Comparison of ENCODE assay signal across 14 cellular contexts in genomic region chr12:108551556-108551955, GRCh38. TPM values are rescaled to one million over a fixed set of nuclear protein-coding genes. Genes with fewer than 3 reads are reported as not detected.
A peak's percentile ranks its signal among the peaks of the same experiment; 100 is the strongest.
DNase-seq lines count a peak whose midpoint lies in the region; ATAC-seq and TF ChIP-seq lines count a peak whose summit lies in the region.
"Had no signal": no experiment of that assay in that cellular context is flagged by ENCODE, and none has a peak within 500 bp of the region (broad histone marks: within the 10 kb centered on the region; RNA-seq: fewer than 3 reads in every experiment).

No MANE protein-coding gene starts in this region.

- no TSS peak for BruUV-seq in Calu3 (replicated peaks; lab: Mats Ljungman, UMichigan)

- H3K9me3 ChIP-seq in OCI-LY1 (ENCODE audit: low read length) (no peaks in the 10 kb centered on the region), skeletal muscle satellite cell (replicated peaks; ENCODE audit: low read length) (no peaks in the 10 kb centered on the region)
- H3K9me3 ChIP-seq: prostate gland had no signal

- no peaks in the 10 kb centered on the region for H3F3A ChIP-seq in OCI-LY1 (ENCODE audit: insufficient read depth, low read length)

- peaks cover 35% of the 10 kb centered on the region; the same call in 1 of the 2 replicates for H3K36me3 ChIP-seq in OCI-LY1 (ENCODE audit: insufficient read depth, low read length)
- H3K36me3 ChIP-seq in skeletal muscle satellite cell (ENCODE audit: insufficient read depth, low read length) = peaks cover 27% of the 10 kb centered on the region
- H3K36me3 ChIP-seq: prostate gland had no signal

- intact Hi-C loops in Calu3 (cut with micrococcal nuclease; ENCODE audit: unreplicated experiment) = no loop called here

- no peak for ATAC-seq in HG02610 (IDR thresholded peaks at IDR 0.05; ENCODE audit: unreplicated experiment)
- ATAC-seq: K562 had no signal

- CTCF ChIA-PET in Calu3 (lab: Charles Lee) = no interaction called here

- H3K27me3 Mint-ChIP-seq in activated T-cell treated with anti-CD3 and anti-CD28 coated beads, Interleukin-2, amount 50 U/mL, for 24 hours = no peaks in the 10 kb centered on the region
- H3K27me3 Mint-ChIP-seq in Calu3 (ENCODE audit: unreplicated experiment) = no peaks in the 10 kb centered on the region

- H2AFZ ChIP-seq in OCI-LY1 (ENCODE audit: low read length) = no peak overlapping the region

- TF ChIP-seq CTCF in OCI-LY1 (IDR thresholded peaks at IDR 0.05; ENCODE audit: low read length) = no peak
- TF ChIP-seq CTCF in choroid plexus epithelial cell (conservative IDR thresholded peaks at IDR 0.05; ENCODE audit: low read depth, low read length) = no peak
- no peak for TF ChIP-seq CTCF in Calu3 (IDR thresholded peaks at IDR 0.05; ENCODE audit: unreplicated experiment)

- peaks cover 63% of the 10 kb centered on the region for H3K79me2 ChIP-seq in OCI-LY1 (ENCODE audit: insufficient read depth, low read length)

- H3K4me1 ChIP-seq in OCI-LY1 (ENCODE audit: insufficient read depth, low read length, severe bottlenecking) (peaks cover 45% of the 10 kb centered on the region), skeletal muscle satellite cell (ENCODE audit: control insufficient read depth, insufficient read depth, low read length) (peaks cover 8% of the 10 kb centered on the region)

- H3K4me1 Mint-ChIP-seq in activated T-cell treated with anti-CD3 and anti-CD28 coated beads, Interleukin-2, amount 50 U/mL, for 24 hours (ENCODE audit: low read depth) = peaks cover 64% of the 10 kb centered on the region
- H3K4me1 Mint-ChIP-seq in Calu3 (ENCODE audit: low read depth, unreplicated experiment) = peaks cover 33% of the 10 kb centered on the region

- peak overlapping the region; percentile 55 for H3K27ac Mint-ChIP-seq in activated T-cell treated with anti-CD3 and anti-CD28 coated beads, Interleukin-2, amount 50 U/mL, for 24 hours
- no peak overlapping the region for H3K27ac Mint-ChIP-seq in Calu3 (ENCODE audit: unreplicated experiment)

- H3K27me3 ChIP-seq in OCI-LY1 (ENCODE audit: insufficient read depth, low read length) (no peaks in the 10 kb centered on the region), skeletal muscle satellite cell (ENCODE audit: control insufficient read depth, insufficient read depth, low read length) (no peaks in the 10 kb centered on the region)

- H3K9me3 Mint-ChIP-seq in activated T-cell treated with anti-CD3 and anti-CD28 coated beads, Interleukin-2, amount 50 U/mL, for 24 hours = no peaks in the 10 kb centered on the region
- H3K9me3 Mint-ChIP-seq in Calu3 (ENCODE audit: low read depth, unreplicated experiment) = no peaks in the 10 kb centered on the region

- H3K4me2 ChIP-seq in OCI-LY1 (ENCODE audit: low read length) (peak overlapping the region; percentile 42), skeletal muscle satellite cell (ENCODE audit: low read length) (peak overlapping the region; percentile 58)

- H4K20me1 ChIP-seq in OCI-LY1 (ENCODE audit: insufficient read depth, low read length) = no peaks in the 10 kb centered on the region

- peak overlapping the region; percentile 34 for H3K4me3 Mint-ChIP-seq in activated T-cell treated with anti-CD3 and anti-CD28 coated beads, Interleukin-2, amount 50 U/mL, for 24 hours
- H3K4me3 Mint-ChIP-seq in Calu3 (ENCODE audit: low read depth, unreplicated experiment) = no peak overlapping the region

- no peak for DNase-seq in activated T-cell treated with anti-CD3 and anti-CD28 coated beads, Interleukin-2, amount 50 U/mL, for 24 hours
- no peak for DNase-seq in activated T-cell treated with anti-CD3 and anti-CD28 coated beads, Interleukin-2, amount 50 U/mL, for 1 hour
- DNase-seq in choroid plexus epithelial cell (ENCODE audit: low read depth) (peak; percentile 88), HUDEP-2 (lab: John Stamatoyannopoulos, UW; ENCODE audit: unreplicated experiment in 76 of 76) (no peak), Calu3 (no peak)
- DNase-seq: aorta; hippocampal formation; stimulated activated CD4-positive, alpha-beta T cell treated with anti-CD3 and anti-CD28 coated beads, Interleukin-1b, Interleukin-23, amount 100 ng/mL, for 48 hours had no signal

- H3K4me3 ChIP-seq in OCI-LY1 (ENCODE audit: low read depth, low read length, poor library complexity, severe bottlenecking) (no peak overlapping the region), choroid plexus epithelial cell (ENCODE audit: low read depth, low read length) (no peak overlapping the region), skeletal muscle satellite cell (ENCODE audit: low read length) (no peak overlapping the region)
- H3K4me3 ChIP-seq: K562, lung, prostate gland had no signal

- H3K36me3 Mint-ChIP-seq in activated T-cell treated with anti-CD3 and anti-CD28 coated beads, Interleukin-2, amount 50 U/mL, for 24 hours (ENCODE audit: low read depth) = peaks cover 83% of the 10 kb centered on the region
- H3K36me3 Mint-ChIP-seq in Calu3 (ENCODE audit: insufficient read depth, unreplicated experiment) = peaks cover 10% of the 10 kb centered on the region

- H3K27ac ChIP-seq in OCI-LY1 (ENCODE audit: low read depth, low read length, poor library complexity, severe bottlenecking) = no peak overlapping the region
- H3K27ac ChIP-seq: prostate gland had no signal

- H3K9me2 ChIP-seq in OCI-LY1 (ENCODE audit: low read depth, low read length) = no peaks in the 10 kb centered on the region

- H3K9ac ChIP-seq in OCI-LY1 (ENCODE audit: low read length) = no peak overlapping the region
- H3K9ac ChIP-seq in skeletal muscle satellite cell (ENCODE audit: low read depth, low read length) = no peak overlapping the region

RNA-seq across cellular contexts. Expression of gene SART3, which starts 9.4 kb away (rescaled TPM):
- total RNA-seq in skeletal muscle satellite cell (2012; rRNA removed) = 38.4 and 39.0 TPM in 2 replicates
- total RNA-seq in Calu3 (2022) = 91.7 and 98.7 TPM in 2 replicates

RNA-seq across cellular contexts. Expression of gene ISCU, which starts 10.8 kb away (rescaled TPM):
- 76.7 and 89.7 TPM in 2 replicates for total RNA-seq in skeletal muscle satellite cell (2012; rRNA removed)
- 71.6 and 85.8 TPM in 2 replicates for total RNA-seq in Calu3 (2022)

RNA-seq across cellular contexts. Expression of gene FICD, which starts 36.5 kb away (rescaled TPM):
- total RNA-seq in skeletal muscle satellite cell (2012; rRNA removed) = 5.3 and 9.6 TPM in 2 replicates
- total RNA-seq in Calu3 (2022) = 14.3 and 15.4 TPM in 2 replicates

RNA-seq across cellular contexts. Expression of gene TMEM119, which starts 46.3 kb away (rescaled TPM):
- total RNA-seq in skeletal muscle satellite cell (2012; rRNA removed) = 37.0 and 48.7 TPM in 2 replicates
- not detected in 2 replicates for total RNA-seq in Calu3 (2022)
